Comparison of ENCODE assay signal across 9 cellular contexts in genomic region chr7:112462236-112462635, GRCh38. TPM values are rescaled to one million over a fixed set of nuclear protein-coding genes. Genes with fewer than 3 reads are reported as not detected.
DNase-seq lines count a peak whose midpoint lies in the region; ATAC-seq and TF ChIP-seq lines count a peak whose summit lies in the region.
"Had no signal": no experiment of that assay in that cellular context is flagged by ENCODE, and none has a peak within 500 bp of the region (broad histone marks: within the 10 kb centered on the region; RNA-seq: fewer than 3 reads in every experiment).

No MANE protein-coding gene starts in this region.

- H3K4me3 ChIP-seq in choroid plexus epithelial cell (ENCODE audit: low read depth, low read length) = no peak overlapping the region

- ATAC-seq in GM18868 (IDR thresholded peaks at IDR 0.05; ENCODE audit: unreplicated experiment) (no peak), HG02885 (IDR thresholded peaks at IDR 0.05; ENCODE audit: poor library complexity, unreplicated experiment) (no peak), GM19023 (IDR thresholded peaks at IDR 0.05; ENCODE audit: unreplicated experiment) (no peak)

- DNase-seq in AML-193 (lab: John Stamatoyannopoulos, UW) (peak; percentile 85 to 89), NCI-H2107 (lab: John Stamatoyannopoulos, UW) (peak; percentile 43), choroid plexus epithelial cell (ENCODE audit: low read depth) (peak; percentile 91), lung microvascular endothelial cell (ENCODE audit: low read depth in 2 of 2) (peak; percentile 81 to 92)
- DNase-seq in activated CD4-positive, alpha-beta T cell treated with anti-CD3 and anti-CD28 coated beads, Interleukin-2, amount 50 U/mL, for 48 hours = no peak
- DNase-seq: cortex of kidney had no signal

- TF ChIP-seq CTCF in choroid plexus epithelial cell (conservative IDR thresholded peaks at IDR 0.05; ENCODE audit: low read depth, low read length) = no peak

RNA-seq across cellular contexts. Expression of gene IFRD1, which starts 12.0 kb away (rescaled TPM):
- total RNA-seq in lung microvascular endothelial cell = 18.7 and 38.9 TPM in 2 replicates

RNA-seq across cellular contexts. Expression of gene LSMEM1, which starts 18.6 kb away (rescaled TPM):
- 0.20 and 0.22 TPM in 2 replicates for total RNA-seq in lung microvascular endothelial cell

Comparison
In these comparisons a context has a peak if more than half of its experiments do, and no peak if none do; other contexts are left out.
1. DNase-seq: peak in AML-193 (2 of 2), NCI-H2107 (single experiment), choroid plexus epithelial cell (single experiment) and lung microvascular endothelial cell (2 of 2); none in activated CD4-positive, alpha-beta T cell treated with anti-CD3 and anti-CD28 coated beads, Interleukin-2, amount 50 U/mL, for 48 hours (0 of 2).